ENCODE assay signal across 7 cellular contexts in the genomic region with DNA sequence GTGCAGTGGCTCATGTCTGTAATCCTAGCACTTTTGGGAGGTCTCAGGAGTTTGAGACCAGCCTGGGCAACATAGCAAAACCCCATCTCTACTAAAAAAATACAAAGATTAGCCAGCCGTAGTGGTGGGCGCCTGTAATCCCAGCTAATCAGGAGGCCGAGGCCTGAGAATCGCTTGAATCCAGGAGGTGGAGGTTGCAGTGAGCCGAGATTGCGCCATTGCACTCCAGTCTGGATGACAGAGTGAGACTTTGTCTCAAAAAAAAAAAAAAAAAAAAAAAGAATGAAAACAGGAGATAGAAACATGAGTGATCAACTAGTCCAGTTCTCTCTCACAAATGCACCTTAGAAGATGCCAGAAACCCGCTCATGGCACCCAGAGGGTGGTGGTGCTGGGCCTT. TPM values are rescaled to one million over a fixed set of nuclear protein-coding genes. Genes with fewer than 3 reads are reported as not detected.
DNase-seq lines count a peak whose midpoint lies in the region; ATAC-seq and TF ChIP-seq lines count a peak whose summit lies in the region.
"Not testable (repeated sequence)": the region's sequence is repeated elsewhere in the genome, so short reads cannot be mapped to it uniquely, and the experiment has no call there.

No MANE protein-coding gene starts in this region.

- H3K27me3 ChIP-seq in CD4-positive, alpha-beta T cell (ENCODE audit: control insufficient read depth, insufficient read depth, low read length); Caco-2 (replicated peaks; ENCODE audit: control insufficient read depth, insufficient read depth, low read length); cardiac muscle cell; naive thymus-derived CD4-positive, alpha-beta T cell (ENCODE audit: control insufficient read depth in 2 of 2, insufficient read depth in 2 of 2, low read length in 2 of 2): not testable (repeated sequence)

- not testable (repeated sequence) for TF ChIP-seq CTCF in CD4-positive, alpha-beta T cell (IDR thresholded peaks at IDR 0.05); Caco-2 (IDR thresholded peaks at IDR 0.05; ENCODE audit: insufficient read depth in 1 of 2, low read depth in 1 of 2, low read length in 1 of 2, severe bottlenecking in 1 of 2, unreplicated experiment in 1 of 2); cardiac muscle cell (IDR thresholded peaks at IDR 0.05; ENCODE audit: low read depth, low read length)

- H3K9me3 Mint-ChIP-seq in CD4-positive, alpha-beta T cell; Caco-2 (ENCODE audit: unreplicated experiment); T-cell; activated naive CD8-positive, alpha-beta T cell (ENCODE audit: low read depth); naive thymus-derived CD4-positive, alpha-beta T cell; stimulated activated naive CD8-positive, alpha-beta T cell treated with anti-CD3 and anti-CD28 coated beads, Interleukin-15, Interleukin-2, amounts not matched to agents 100 ng/mL and 50 ng/mL, for 24 hours: not testable (repeated sequence)

- not testable (repeated sequence) for BruUV-seq in Caco-2 (replicated peaks; lab: Mats Ljungman, UMichigan)

- H3K36me3 Mint-ChIP-seq in CD4-positive, alpha-beta T cell (ENCODE audit: low read depth): peaks cover 40% of the 10 kb centered on the region
- H3K36me3 Mint-ChIP-seq in Caco-2 (ENCODE audit: insufficient read depth, unreplicated experiment) (peaks cover 72% of the 10 kb centered on the region), T-cell (peaks cover 23% of the 10 kb centered on the region)
- H3K36me3 Mint-ChIP-seq in activated naive CD8-positive, alpha-beta T cell: peaks cover 13% of the 10 kb centered on the region
- peaks cover 4 to 25% (median 16%) of the 10 kb centered on the region in 5 donors for H3K36me3 Mint-ChIP-seq in naive thymus-derived CD4-positive, alpha-beta T cell
- H3K36me3 Mint-ChIP-seq in stimulated activated naive CD8-positive, alpha-beta T cell treated with anti-CD3 and anti-CD28 coated beads, Interleukin-15, Interleukin-2, amounts not matched to agents 100 ng/mL and 50 ng/mL, for 24 hours (ENCODE audit: low read depth): not testable (repeated sequence)

- H3K27me3 Mint-ChIP-seq in CD4-positive, alpha-beta T cell; Caco-2 (ENCODE audit: insufficient read depth, unreplicated experiment); T-cell; activated naive CD8-positive, alpha-beta T cell; stimulated activated naive CD8-positive, alpha-beta T cell treated with anti-CD3 and anti-CD28 coated beads, Interleukin-15, Interleukin-2, amounts not matched to agents 100 ng/mL and 50 ng/mL, for 24 hours: not testable (repeated sequence)
- peaks cover 0 to 50% (median 0%) of the 10 kb centered on the region in 5 donors for H3K27me3 Mint-ChIP-seq in naive thymus-derived CD4-positive, alpha-beta T cell

- DNase-seq in CD4-positive, alpha-beta T cell; Caco-2; T-cell; cardiac muscle cell (ENCODE audit: low read depth in 1 of 2, low spot score in 1 of 2); naive thymus-derived CD4-positive, alpha-beta T cell: not testable (repeated sequence)

- not testable (repeated sequence) for H3K27ac ChIP-seq in CD4-positive, alpha-beta T cell (ENCODE audit: low read depth, low read length); naive thymus-derived CD4-positive, alpha-beta T cell (ENCODE audit: low read depth, low read length)
- H3K27ac ChIP-seq in cardiac muscle cell: peak overlapping the region; percentile 47

- not testable (repeated sequence) for H3K36me3 ChIP-seq in Caco-2 (ENCODE audit: control insufficient read depth, insufficient read depth, low read length); cardiac muscle cell
- H3K36me3 ChIP-seq in naive thymus-derived CD4-positive, alpha-beta T cell (ENCODE audit: control insufficient read depth in 2 of 3, insufficient read depth in 3 of 3, low read length in 3 of 3): peaks cover 0 to 21% (median 0%) of the 10 kb centered on the region in 3 experiments

- CTCF ChIA-PET in CD4-positive, alpha-beta T cell (lab: Charles Lee); Caco-2 (lab: Charles Lee); naive thymus-derived CD4-positive, alpha-beta T cell (lab: Charles Lee): not testable (repeated sequence)
- CTCF ChIA-PET in T-cell (lab: Charles Lee): interaction anchor here in 1 of 2 donors (0.7 kb wide), 1 partner anchor 29 kb away, joined by 4 read pairs; no protein-coding TSS in a partner anchor

- H3K4me3 Mint-ChIP-seq in CD4-positive, alpha-beta T cell; Caco-2 (ENCODE audit: unreplicated experiment); T-cell; activated naive CD8-positive, alpha-beta T cell; naive thymus-derived CD4-positive, alpha-beta T cell; stimulated activated naive CD8-positive, alpha-beta T cell treated with anti-CD3 and anti-CD28 coated beads, Interleukin-15, Interleukin-2, amounts not matched to agents 100 ng/mL and 50 ng/mL, for 24 hours: not testable (repeated sequence)

- H3K4me1 ChIP-seq in Caco-2 (peaks cover 53% of the 10 kb centered on the region), cardiac muscle cell (ENCODE audit: low read depth) (peaks cover 27% of the 10 kb centered on the region)
- peaks cover 24 to 30% of the 10 kb centered on the region in 2 donors for H3K4me1 ChIP-seq in naive thymus-derived CD4-positive, alpha-beta T cell (ENCODE audit: control insufficient read depth in 2 of 2, insufficient read depth in 2 of 2, low read length in 2 of 2)

- H3K4me3 ChIP-seq in Caco-2 (ENCODE audit: low read depth, low read length); cardiac muscle cell; naive thymus-derived CD4-positive, alpha-beta T cell (ENCODE audit: low read length): not testable (repeated sequence)

- H3K27ac Mint-ChIP-seq in CD4-positive, alpha-beta T cell: peak overlapping the region; percentile 59
- H3K27ac Mint-ChIP-seq in Caco-2 (ENCODE audit: unreplicated experiment): peak overlapping the region; percentile 86
- peak overlapping the region; percentile 61 to 63 for H3K27ac Mint-ChIP-seq in T-cell
- H3K27ac Mint-ChIP-seq in activated naive CD8-positive, alpha-beta T cell: peak overlapping the region; percentile 66
- H3K27ac Mint-ChIP-seq in naive thymus-derived CD4-positive, alpha-beta T cell: peak overlapping the region in 7 of 9 donors; percentile 26 to 90 (median 78)
- H3K27ac Mint-ChIP-seq in stimulated activated naive CD8-positive, alpha-beta T cell treated with anti-CD3 and anti-CD28 coated beads, Interleukin-15, Interleukin-2, amounts not matched to agents 100 ng/mL and 50 ng/mL, for 24 hours: peak overlapping the region; percentile 45

- POLR2A ChIA-PET in CD4-positive, alpha-beta T cell (lab: Charles Lee); Caco-2 (lab: Charles Lee); T-cell (lab: Charles Lee); naive thymus-derived CD4-positive, alpha-beta T cell (lab: Charles Lee): not testable (repeated sequence)

- H3K9me3 ChIP-seq in CD4-positive, alpha-beta T cell (ENCODE audit: control insufficient read depth, low read length); Caco-2; cardiac muscle cell (ENCODE audit: low read depth); naive thymus-derived CD4-positive, alpha-beta T cell (ENCODE audit: control insufficient read depth in 2 of 3, low read length in 3 of 3): not testable (repeated sequence)

- H3K4me1 Mint-ChIP-seq in CD4-positive, alpha-beta T cell (ENCODE audit: low read depth): peaks cover 53% of the 10 kb centered on the region
- peaks cover 49% of the 10 kb centered on the region for H3K4me1 Mint-ChIP-seq in Caco-2 (ENCODE audit: low read depth, unreplicated experiment)
- H3K4me1 Mint-ChIP-seq in T-cell: peaks cover 28 to 43% (median 36%) of the 10 kb centered on the region in 3 donors
- H3K4me1 Mint-ChIP-seq in activated naive CD8-positive, alpha-beta T cell (ENCODE audit: low read depth): peaks cover 34% of the 10 kb centered on the region
- H3K4me1 Mint-ChIP-seq in naive thymus-derived CD4-positive, alpha-beta T cell: peaks cover 16 to 51% (median 39%) of the 10 kb centered on the region in 7 donors
- peaks cover 24% of the 10 kb centered on the region for H3K4me1 Mint-ChIP-seq in stimulated activated naive CD8-positive, alpha-beta T cell treated with anti-CD3 and anti-CD28 coated beads, Interleukin-15, Interleukin-2, amounts not matched to agents 100 ng/mL and 50 ng/mL, for 24 hours (ENCODE audit: low read depth)

- not testable (repeated sequence) for ATAC-seq in CD4-positive, alpha-beta T cell (ENCODE audit: poor library complexity); T-cell (replicated peaks in 1 of 4); naive thymus-derived CD4-positive, alpha-beta T cell

- intact Hi-C loops in CD4-positive, alpha-beta T cell (cut with DNase I, micrococcal nuclease); Caco-2 (cut with micrococcal nuclease; ENCODE audit: unreplicated experiment); naive thymus-derived CD4-positive, alpha-beta T cell (cut with micrococcal nuclease): not testable (repeated sequence)

RNA-seq across cellular contexts. Expression of gene AXIN2, which starts 34.6 kb away (rescaled TPM):
- total RNA-seq in CD4-positive, alpha-beta T cell: 10 to 100 TPM; 47.9 to 49.8 TPM
- total RNA-seq in Caco-2 (2022) (141 and 168 TPM in 2 replicates), T-cell (10 to 100 TPM; 35.8 to 44.9 (median 40.2) TPM), cardiac muscle cell (35.4 and 51.1 TPM in 2 replicates)
- 15.0 and 22.3 TPM in 2 replicates for polyA plus RNA-seq in cardiac muscle cell
- total RNA-seq in naive thymus-derived CD4-positive, alpha-beta T cell: 10 to 100 TPM in 4 of 5 experiments, 1 to 10 TPM in 1; 7.4 to 63.4 (median 39.5) TPM
- 10 to 100 TPM; 10.5 to 16.2 TPM for polyA plus RNA-seq in naive thymus-derived CD4-positive, alpha-beta T cell
